ENCODE assay signal across 1 cellular context in the genomic region with DNA sequence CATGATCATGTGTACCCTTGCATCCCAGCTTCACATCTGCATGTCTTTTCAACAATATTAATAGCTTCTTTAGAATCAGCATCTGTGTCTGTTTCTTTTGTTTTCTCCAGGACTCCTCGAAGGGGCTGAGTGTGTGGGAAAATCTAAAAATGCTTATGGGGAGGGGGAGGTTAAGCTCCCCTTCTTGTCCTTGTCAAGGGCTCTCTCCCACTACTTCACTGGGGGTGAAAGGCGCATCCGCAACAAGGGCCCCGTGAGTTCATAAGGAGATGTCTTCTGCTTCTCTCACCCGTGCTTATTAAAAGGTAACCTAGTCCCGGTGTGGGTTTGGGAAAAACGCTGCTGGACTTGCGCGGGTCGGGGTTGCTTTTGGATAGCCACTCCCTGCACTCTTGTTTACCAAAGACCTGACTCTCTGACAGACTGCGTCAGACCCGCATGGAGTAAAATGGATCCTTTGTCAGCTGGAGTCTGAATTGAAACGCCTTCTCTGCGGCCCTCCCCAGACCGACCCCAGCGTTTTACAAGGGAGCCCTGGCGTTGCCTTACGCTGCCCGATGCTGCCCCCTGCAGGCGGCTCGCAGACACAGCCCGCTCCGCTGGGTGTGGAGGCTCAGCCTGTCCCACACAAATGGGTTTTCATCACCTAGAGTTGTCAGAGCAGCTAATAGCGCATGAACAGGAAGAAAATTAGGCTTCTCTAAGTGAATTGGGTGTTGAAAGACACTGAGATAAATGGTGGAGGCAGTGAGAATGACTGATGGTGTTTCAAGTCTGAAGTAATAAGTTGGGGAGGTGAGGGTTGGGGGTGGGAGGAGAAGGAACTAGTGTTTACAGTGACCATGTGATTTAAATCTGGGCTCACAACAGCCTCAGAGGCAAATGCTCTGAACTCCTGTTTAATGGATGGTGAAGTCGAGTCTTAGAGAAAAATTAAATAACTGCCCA.
TF ChIP-seq lines count a peak whose summit lies in the region.

No MANE protein-coding gene starts in this region.

TF ChIP-seq in HEK293, 187 proteins besides CTCF, POLR2A, EP300 and RAD21 (continued from another document):
- TF ChIP-seq, protein P1, sequence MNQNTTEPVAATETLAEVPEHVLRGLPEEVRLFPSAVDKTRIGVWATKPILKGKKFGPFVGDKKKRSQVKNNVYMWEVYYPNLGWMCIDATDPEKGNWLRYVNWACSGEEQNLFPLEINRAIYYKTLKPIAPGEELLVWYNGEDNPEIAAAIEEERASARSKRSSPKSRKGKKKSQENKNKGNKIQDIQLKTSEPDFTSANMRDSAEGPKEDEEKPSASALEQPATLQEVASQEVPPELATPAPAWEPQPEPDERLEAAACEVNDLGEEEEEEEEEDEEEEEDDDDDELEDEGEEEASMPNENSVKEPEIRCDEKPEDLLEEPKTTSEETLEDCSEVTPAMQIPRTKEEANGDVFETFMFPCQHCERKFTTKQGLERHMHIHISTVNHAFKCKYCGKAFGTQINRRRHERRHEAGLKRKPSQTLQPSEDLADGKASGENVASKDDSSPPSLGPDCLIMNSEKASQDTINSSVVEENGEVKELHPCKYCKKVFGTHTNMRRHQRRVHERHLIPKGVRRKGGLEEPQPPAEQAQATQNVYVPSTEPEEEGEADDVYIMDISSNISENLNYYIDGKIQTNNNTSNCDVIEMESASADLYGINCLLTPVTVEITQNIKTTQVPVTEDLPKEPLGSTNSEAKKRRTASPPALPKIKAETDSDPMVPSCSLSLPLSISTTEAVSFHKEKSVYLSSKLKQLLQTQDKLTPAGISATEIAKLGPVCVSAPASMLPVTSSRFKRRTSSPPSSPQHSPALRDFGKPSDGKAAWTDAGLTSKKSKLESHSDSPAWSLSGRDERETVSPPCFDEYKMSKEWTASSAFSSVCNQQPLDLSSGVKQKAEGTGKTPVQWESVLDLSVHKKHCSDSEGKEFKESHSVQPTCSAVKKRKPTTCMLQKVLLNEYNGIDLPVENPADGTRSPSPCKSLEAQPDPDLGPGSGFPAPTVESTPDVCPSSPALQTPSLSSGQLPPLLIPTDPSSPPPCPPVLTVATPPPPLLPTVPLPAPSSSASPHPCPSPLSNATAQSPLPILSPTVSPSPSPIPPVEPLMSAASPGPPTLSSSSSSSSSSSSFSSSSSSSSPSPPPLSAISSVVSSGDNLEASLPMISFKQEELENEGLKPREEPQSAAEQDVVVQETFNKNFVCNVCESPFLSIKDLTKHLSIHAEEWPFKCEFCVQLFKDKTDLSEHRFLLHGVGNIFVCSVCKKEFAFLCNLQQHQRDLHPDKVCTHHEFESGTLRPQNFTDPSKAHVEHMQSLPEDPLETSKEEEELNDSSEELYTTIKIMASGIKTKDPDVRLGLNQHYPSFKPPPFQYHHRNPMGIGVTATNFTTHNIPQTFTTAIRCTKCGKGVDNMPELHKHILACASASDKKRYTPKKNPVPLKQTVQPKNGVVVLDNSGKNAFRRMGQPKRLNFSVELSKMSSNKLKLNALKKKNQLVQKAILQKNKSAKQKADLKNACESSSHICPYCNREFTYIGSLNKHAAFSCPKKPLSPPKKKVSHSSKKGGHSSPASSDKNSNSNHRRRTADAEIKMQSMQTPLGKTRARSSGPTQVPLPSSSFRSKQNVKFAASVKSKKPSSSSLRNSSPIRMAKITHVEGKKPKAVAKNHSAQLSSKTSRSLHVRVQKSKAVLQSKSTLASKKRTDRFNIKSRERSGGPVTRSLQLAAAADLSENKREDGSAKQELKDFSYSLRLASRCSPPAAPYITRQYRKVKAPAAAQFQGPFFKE (tag by site-specific recombination; IDR thresholded peaks at IDR 0.05; ENCODE audit: borderline replicate concordance) = no peak
- TF ChIP-seq ZBTB8A (tag by site-specific recombination; IDR thresholded peaks at IDR 0.05) = peak; percentile 54
- TF ChIP-seq ZBTB10 (tag by site-specific recombination; IDR thresholded peaks at IDR 0.05) = no peak
- no peak for TF ChIP-seq ZNF324 (tag by site-specific recombination; IDR thresholded peaks at IDR 0.05)
- TF ChIP-seq ZNF214 (tag by site-specific recombination; IDR thresholded peaks at IDR 0.05; ENCODE audit: borderline replicate concordance) = no peak
- TF ChIP-seq ZNF19 (tag by site-specific recombination; IDR thresholded peaks at IDR 0.05; ENCODE audit: low read depth) = no peak
- no peak for TF ChIP-seq ZNF776 (tag by site-specific recombination; IDR thresholded peaks at IDR 0.05; ENCODE audit: borderline replicate concordance)
- TF ChIP-seq MYNN (tag by site-specific recombination; IDR thresholded peaks at IDR 0.05; ENCODE audit: borderline replicate concordance) = no peak
- no peak for TF ChIP-seq HOXC10 (CRISPR knock-in tag; IDR thresholded peaks at IDR 0.05)
- no peak for TF ChIP-seq ZNF112 (tag by site-specific recombination; IDR thresholded peaks at IDR 0.05)
- TF ChIP-seq, protein P2, sequence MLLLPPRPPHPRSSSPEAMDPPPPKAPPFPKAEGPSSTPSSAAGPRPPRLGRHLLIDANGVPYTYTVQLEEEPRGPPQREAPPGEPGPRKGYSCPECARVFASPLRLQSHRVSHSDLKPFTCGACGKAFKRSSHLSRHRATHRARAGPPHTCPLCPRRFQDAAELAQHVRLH (tag by site-specific recombination; IDR thresholded peaks at IDR 0.05) = no peak
- TF ChIP-seq ZNF416 (tag by site-specific recombination; IDR thresholded peaks at IDR 0.05) = no peak
- TF ChIP-seq SALL2 (tag by site-specific recombination; IDR thresholded peaks at IDR 0.05; ENCODE audit: borderline replicate concordance) = no peak
- TF ChIP-seq ZSCAN30 (tag by site-specific recombination; IDR thresholded peaks at IDR 0.05) = peak; percentile 94
